ENCODE assay signal across 11 cellular contexts in genomic region chr5:51378415-51378777, GRCh38. TPM values are rescaled to one million over a fixed set of nuclear protein-coding genes. Genes with fewer than 3 reads are reported as not detected.
DNase-seq lines count a peak whose midpoint lies in the region; FAIRE-seq and TF ChIP-seq lines count a peak whose summit lies in the region.
"Had no signal": no experiment of that assay in that cellular context is flagged by ENCODE, and none has a peak within 500 bp of the region (broad histone marks: within the 10 kb centered on the region; RNA-seq: fewer than 3 reads in every experiment).

No MANE protein-coding gene starts in this region.

- no peaks in the 10 kb centered on the region for H3K27me3 ChIP-seq in SJCRH30
- H3K27me3 ChIP-seq in iPS-15b (ENCODE audit: control insufficient read depth, insufficient read depth, low read length) = peaks cover 91% of the 10 kb centered on the region
- H3K27me3 ChIP-seq in smooth muscle cell (ENCODE audit: low read depth) = peaks cover 67% of the 10 kb centered on the region

- no peaks in the 10 kb centered on the region for H4K20me1 ChIP-seq in smooth muscle cell (ENCODE audit: low read depth)

- no peak for FAIRE-seq in frontal cortex (lab: Jason Lieb, UNC)

- H3K4me2 ChIP-seq in smooth muscle cell = peak overlapping the region; percentile 91

- no peaks in the 10 kb centered on the region for H3K79me2 ChIP-seq in smooth muscle cell (ENCODE audit: low read depth)

- TF ChIP-seq CTCF in smooth muscle cell (IDR thresholded peaks at IDR 0.05; ENCODE audit: borderline replicate concordance, insufficient read depth, poor library complexity, severe bottlenecking) = no peak

- H2AFZ ChIP-seq in smooth muscle cell (ENCODE audit: low read depth) = peak overlapping the region; percentile 78

- peaks cover 15% of the 10 kb centered on the region for H3K4me1 ChIP-seq in SJCRH30
- peaks cover 35% of the 10 kb centered on the region for H3K4me1 ChIP-seq in iPS-15b (ENCODE audit: control insufficient read depth, insufficient read depth, low read length)
- peaks cover 29% of the 10 kb centered on the region for H3K4me1 ChIP-seq in smooth muscle cell (ENCODE audit: low read depth)

- H3F3A ChIP-seq in smooth muscle cell (ENCODE audit: low read depth) = no peaks in the 10 kb centered on the region

- no peak overlapping the region for H3K9ac ChIP-seq in iPS-15b (ENCODE audit: low read depth, low read length)
- no peak overlapping the region for H3K9ac ChIP-seq in smooth muscle cell (ENCODE audit: low read depth)

- H3K27ac ChIP-seq in SJCRH30 = peak overlapping the region; percentile 64
- no peak overlapping the region for H3K27ac ChIP-seq in smooth muscle cell (ENCODE audit: low read depth)
- H3K27ac ChIP-seq: esophagus squamous epithelium had no signal

- 1% methylated on average over 12 of the region's 12 CpGs for WGBS in smooth muscle cell (ENCODE audit: low lambda C conversion rate)

- DNase-seq in HK-2 (ENCODE audit: unreplicated experiment) (peak; percentile 30), SJCRH30 (peak in 1 of 2 experiments; percentile 26), smooth muscle cell (lab: John Stamatoyannopoulos, UW; ENCODE audit: unreplicated experiment) (no peak), SKM-1 treated with dmso at 0.1 percent for 144 hours (lab: John Stamatoyannopoulos, UW; ENCODE audit: unreplicated experiment) (no peak), EL (no peak), GM19240 (ENCODE audit: insufficient read length, low spot score) (no peak), frontal cortex (ENCODE audit: low spot score in 2 of 2) (no peak)
- DNase-seq: esophagus squamous epithelium, left colon, T-helper 2 cell had no signal

- H3K4me3 ChIP-seq in SJCRH30 = peak overlapping the region; percentile 50
- peak overlapping the region; percentile 62 for H3K4me3 ChIP-seq in iPS-15b (ENCODE audit: low read depth, low read length)
- H3K4me3 ChIP-seq in smooth muscle cell = peak overlapping the region; percentile 52

- H3K9me3 ChIP-seq in SJCRH30 (replicated peaks) (no peaks in the 10 kb centered on the region), iPS-15b (ENCODE audit: control insufficient read depth, insufficient read depth, low read length) (no peaks in the 10 kb centered on the region), smooth muscle cell (replicated peaks; ENCODE audit: low read depth) (no peaks in the 10 kb centered on the region)
- H3K9me3 ChIP-seq: esophagus squamous epithelium had no signal

- H3K36me3 ChIP-seq in SJCRH30 (no peaks in the 10 kb centered on the region), iPS-15b (ENCODE audit: control insufficient read depth, insufficient read depth, low read length) (no peaks in the 10 kb centered on the region), smooth muscle cell (ENCODE audit: low read depth) (no peaks in the 10 kb centered on the region)
- H3K36me3 ChIP-seq: esophagus squamous epithelium had no signal

RNA-seq across cellular contexts. Expression of gene ISL1, which starts 4.9 kb away (rescaled TPM):
- 2.5 and 2.8 TPM in 2 replicates for total RNA-seq in SJCRH30 (2014; rRNA removed; shearing (Covaris generic))
- total RNA-seq in smooth muscle cell (6.7 and 16.0 TPM in 2 replicates), frontal cortex (2.4 TPM)
- polyA plus RNA-seq in smooth muscle cell = 3.6 and 17.3 TPM in 2 replicates
